Comparison of ENCODE assay signal across 1 cellular context in genomic region chr20:32263398-32263954, GRCh38.
TF ChIP-seq lines count a peak whose summit lies in the region.

No MANE protein-coding gene starts in this region.

TF ChIP-seq in HepG2, 621 proteins besides CTCF, POLR2A, EP300 and RAD21 (continued from another document and continues in another):
- TF ChIP-seq CEBPZ (IDR thresholded peaks at IDR 0.05; ENCODE audit: low read length) (no peak), ZBTB33 (CRISPR knock-in tag; IDR thresholded peaks at IDR 0.05) (no peak), CEBPB (IDR thresholded peaks at IDR 0.05; ENCODE audit: borderline replicate concordance, low read depth, low read length) (no peak), ZFAT (CRISPR knock-in tag; conservative IDR thresholded peaks at IDR 0.05) (no peak), CSRNP2 (CRISPR knock-in tag; conservative IDR thresholded peaks at IDR 0.05; ENCODE audit: low read depth) (no peak), ZSCAN22 (CRISPR knock-in tag; IDR thresholded peaks at IDR 0.05) (no peak), AHDC1 (CRISPR knock-in tag; IDR thresholded peaks at IDR 0.05; ENCODE audit: borderline replicate concordance) (0 out of 2 replicates have a peak, but pooled peaks have one; percentile 60), TFDP1 (CRISPR knock-in tag; IDR thresholded peaks at IDR 0.05; ENCODE audit: borderline replicate concordance) (no peak), ZNF747 (CRISPR knock-in tag; IDR thresholded peaks at IDR 0.05; ENCODE audit: borderline replicate concordance) (no peak), ZMYM2 (CRISPR knock-in tag; IDR thresholded peaks at IDR 0.05) (peak; percentile 81), TBX2 (CRISPR knock-in tag; IDR thresholded peaks at IDR 0.05; ENCODE audit: borderline replicate concordance) (no peak; the same call in 1 of the 2 replicates), KDM6A (CRISPR knock-in tag; IDR thresholded peaks at IDR 0.05; ENCODE audit: low read depth) (0 out of 2 replicates have a peak, but pooled peaks have one; percentile 17), FOXO1 (CRISPR knock-in tag; IDR thresholded peaks at IDR 0.05) (peak; percentile 43; the same call in 1 of the 2 replicates), HDAC6 (IDR thresholded peaks at IDR 0.05; ENCODE audit: low read depth, low read length) (no peak), GATAD1 (CRISPR knock-in tag; IDR thresholded peaks at IDR 0.05) (peak; percentile 16; the same call in 1 of the 2 replicates), ZNF33B (CRISPR knock-in tag; IDR thresholded peaks at IDR 0.05) (0 out of 2 replicates have a peak, but pooled peaks have one; percentile 76), ZFP90 (CRISPR knock-in tag; IDR thresholded peaks at IDR 0.05; ENCODE audit: borderline replicate concordance) (no peak; the same call in 1 of the 2 replicates), ZNF431 (CRISPR knock-in tag; IDR thresholded peaks at IDR 0.05; ENCODE audit: borderline replicate concordance, low read depth) (no peak), ZNF709 (CRISPR knock-in tag; IDR thresholded peaks at IDR 0.05) (no peak), MYPOP (CRISPR knock-in tag; IDR thresholded peaks at IDR 0.05) (no peak), BRD4 (CRISPR knock-in tag; IDR thresholded peaks at IDR 0.05) (no peak), NR3C1 (CRISPR knock-in tag; IDR thresholded peaks at IDR 0.05) (no peak), TOE1 (CRISPR knock-in tag; IDR thresholded peaks at IDR 0.05) (no peak), ZKSCAN5 (CRISPR knock-in tag; IDR thresholded peaks at IDR 0.05) (no peak), ZNF83 (CRISPR knock-in tag; IDR thresholded peaks at IDR 0.05; ENCODE audit: borderline replicate concordance) (no peak), ZNF841 (CRISPR knock-in tag; IDR thresholded peaks at IDR 0.05; ENCODE audit: borderline replicate concordance) (no peak), CREB1 (IDR thresholded peaks at IDR 0.05) (no peak), CREB1 (CRISPR knock-in tag; IDR thresholded peaks at IDR 0.05) (peak; percentile 71), ZNF549 (CRISPR knock-in tag; IDR thresholded peaks at IDR 0.05) (no peak), FOXJ3 (CRISPR knock-in tag; IDR thresholded peaks at IDR 0.05; ENCODE audit: borderline replicate concordance) (peak; percentile 85), TFAP4 (IDR thresholded peaks at IDR 0.05; ENCODE audit: borderline replicate concordance, low read depth) (no peak), ZXDC (CRISPR knock-in tag; IDR thresholded peaks at IDR 0.05) (no peak), TCF12 (IDR thresholded peaks at IDR 0.05) (no peak), TCF12 (CRISPR knock-in tag; IDR thresholded peaks at IDR 0.05) (no peak), ZNF33A (CRISPR knock-in tag; IDR thresholded peaks at IDR 0.05; ENCODE audit: borderline replicate concordance) (0 out of 2 replicates have a peak, but pooled peaks have one; percentile 50), YEATS2 (CRISPR knock-in tag; IDR thresholded peaks at IDR 0.05; ENCODE audit: borderline replicate concordance) (no peak), ESRRA (CRISPR knock-in tag; IDR thresholded peaks at IDR 0.05; ENCODE audit: low read depth) (no peak), ZNF274 (CRISPR knock-in tag; IDR thresholded peaks at IDR 0.05) (no peak)
